ENCODE assay signal across 21 cellular contexts in genomic region chr7:135185471-135186260, GRCh38. TPM values are rescaled to one million over a fixed set of nuclear protein-coding genes. Genes with fewer than 3 reads are reported as not detected.
A peak's percentile ranks its signal among the peaks of the same experiment; 100 is the strongest.
DNase-seq lines count a peak whose midpoint lies in the region; ATAC-seq, FAIRE-seq and TF ChIP-seq lines count a peak whose summit lies in the region.
"Had no signal": no experiment of that assay in that cellular context is flagged by ENCODE, and none has a peak within 500 bp of the region (broad histone marks: within the 10 kb centered on the region; RNA-seq: fewer than 3 reads in every experiment).

No MANE protein-coding gene starts in this region.

- POLR2A ChIA-PET in GM12878 (lab: Charles Lee) = interaction anchor here (0.6 to 9.9 kb wide), 10 partner anchors 10 to 285 kb away, joined by 3 to 299 read pairs (median 4); partner anchors contain the start of genes CYREN and WDR91

- no peak for TF ChIP-seq EP300 in GM12878 (IDR thresholded peaks at IDR 0.05; ENCODE audit: borderline replicate concordance in 1 of 2, control insufficient read depth in 1 of 2, low read depth in 2 of 2, low read length in 2 of 2)

- H2AK5ac ChIP-seq in neuronal stem cell (ENCODE audit: low read depth, low read length) = no peak overlapping the region

- peak overlapping the region; percentile 51 for H3K18ac ChIP-seq in neuronal stem cell (ENCODE audit: low read length)

- no peak for FAIRE-seq in GM12878 (lab: Jason Lieb, UNC)

- intact Hi-C loops in GM12878 (cut with micrococcal nuclease; ENCODE audit: unreplicated experiment) = loop anchor here (1.0 to 5.0 kb wide), 2 partner anchors 14 to 87 kb away; no protein-coding TSS in a partner anchor

- no peak for TF ChIP-seq CTCF in GM12865 (IDR thresholded peaks at IDR 0.05; ENCODE audit: insufficient read depth, low read depth, low read length, missing control alignments)
- TF ChIP-seq CTCF in GM12878 (IDR thresholded peaks at IDR 0.05 in 2 of 3, conservative IDR thresholded peaks at IDR 0.05 in 1 of 3; ENCODE audit: control insufficient read depth in 2 of 3, extremely low read depth in 1 of 3, insufficient read depth in 1 of 3, low read depth in 3 of 3, low read length in 3 of 3) = no peak

- no peak overlapping the region for H2BK120ac ChIP-seq in neuronal stem cell (ENCODE audit: low read depth, low read length)

- no peak overlapping the region for H3K4ac ChIP-seq in neuronal stem cell (ENCODE audit: low read length)

- in situ Hi-C loops in GM12878 (cut with MboI) = no loop called here

- TF ChIP-seq POLR2A in GM12878 (IDR thresholded peaks at IDR 0.05; ENCODE audit: low read depth, low read length) = 0 out of 2 replicates have a peak, but pooled peaks have one; percentile 8

- H4K8ac ChIP-seq in neuronal stem cell (ENCODE audit: low read depth, low read length) = no peak overlapping the region

- H3K9me3 ChIP-seq in GM12878 (replicated peaks; ENCODE audit: control insufficient read depth, insufficient read depth, low read length) = peaks cover 20% of the 10 kb centered on the region
- peaks cover 12 to 16% of the 10 kb centered on the region in 2 donors for H3K9me3 ChIP-seq in neuronal stem cell (replicated peaks in 1 of 2; ENCODE audit: control insufficient read depth in 2 of 2, insufficient read depth in 1 of 2, low read depth in 1 of 2, low read length in 2 of 2)

- CTCF ChIA-PET in GM12878 (lab: Yijun Ruan, JAX) = interaction anchor here (0.6 to 10.2 kb wide), 7 partner anchors 13 to 553 kb away, joined by 3 to 135 read pairs (median 3); partner anchors contain the start of genes CYREN, TMEM140 and WDR91

- no peak overlapping the region for H2BK12ac ChIP-seq in neuronal stem cell (ENCODE audit: low read length)

- H3K36me3 ChIP-seq in GM12878 (ENCODE audit: control insufficient read depth in 2 of 2, insufficient read depth in 2 of 2, low read length in 1 of 2) = peaks cover 24 to 42% of the 10 kb centered on the region in 2 experiments
- peaks cover 4 to 58% of the 10 kb centered on the region in 2 donors for H3K36me3 ChIP-seq in neuronal stem cell (replicated peaks in 1 of 2; ENCODE audit: control insufficient read depth in 2 of 2, insufficient read depth in 2 of 2, low read length in 2 of 2)

- H3K79me1 ChIP-seq in neuronal stem cell (ENCODE audit: low read depth, low read length) = no peaks in the 10 kb centered on the region

- H4K20me1 ChIP-seq in GM12878 (ENCODE audit: control insufficient read depth, insufficient read depth) = no peaks in the 10 kb centered on the region

- no peak overlapping the region for H3K14ac ChIP-seq in neuronal stem cell (ENCODE audit: low read length)

- H2BK5ac ChIP-seq in neuronal stem cell (ENCODE audit: low read length) = peak overlapping the region; percentile 31

- H3K4me1 ChIP-seq in GM12878 (ENCODE audit: control insufficient read depth, insufficient read depth, low read length) (peaks cover 33% of the 10 kb centered on the region), neuronal stem cell (ENCODE audit: control insufficient read depth in 2 of 2, insufficient read depth in 1 of 2, low read depth in 1 of 2, low read length in 2 of 2) (no peaks in the 10 kb centered on the region)
- H3K4me1 ChIP-seq: Peyer's patch had no signal

- H3K4me2 ChIP-seq in GM12878 (ENCODE audit: control insufficient read depth, insufficient read depth) (peak overlapping the region; percentile 67), neuronal stem cell (ENCODE audit: insufficient read depth, low read length, poor library complexity, severe bottlenecking) (no peak overlapping the region)

- BruUV-seq in GM12878 (replicated peaks; lab: Mats Ljungman, UMichigan) = TSS peak; percentile 37

- H3K79me2 ChIP-seq in GM12878 (ENCODE audit: control insufficient read depth, insufficient read depth, low read length) = peaks cover 32% of the 10 kb centered on the region

- no peaks in the 10 kb centered on the region for H3K27me3 ChIP-seq in GM12878 (replicated peaks in 1 of 2; ENCODE audit: control insufficient read depth in 2 of 2, insufficient read depth in 2 of 2, low read length in 1 of 2)
- H3K27me3 ChIP-seq in neuronal stem cell (ENCODE audit: control insufficient read depth in 3 of 3, insufficient read depth in 3 of 3, low read depth in 1 of 3, low read length in 3 of 3) = no peaks in the 10 kb centered on the region
- H3K27me3 ChIP-seq: Peyer's patch had no signal

- peak overlapping the region; percentile 59 for H3K4me3 ChIP-seq in GM12865 (ENCODE audit: low read depth, low read length)
- no peak overlapping the region for H3K4me3 ChIP-seq in GM12878
- H3K4me3 ChIP-seq in neuronal stem cell (ENCODE audit: low read length in 2 of 2) = no peak overlapping the region
- H3K4me3 ChIP-seq: GM23248, Peyer's patch had no signal

- RAD21 ChIA-PET in GM12878 (lab: Charles Lee; ENCODE audit: unreplicated experiment) = interaction anchor here (0.9 to 8.4 kb wide), 9 partner anchors 12 to 193 kb away, joined by 3 to 230 read pairs (median 10); partner anchors contain the start of genes CYREN, TMEM140 and WDR91

- no peak for ATAC-seq in GM12878

- peak overlapping the region; percentile 74 for H3K23ac ChIP-seq in neuronal stem cell (ENCODE audit: low read depth, low read length, poor library complexity)

- H4K91ac ChIP-seq in neuronal stem cell (ENCODE audit: low read depth, low read length, poor library complexity) = no peak overlapping the region

- WGBS in GM12878 (ENCODE audit: insufficient coverage, insufficient replicate concordance, low lambda C conversion rate, missing lambda C conversion rate) = 62% methylated on average over 7 of the region's 7 CpGs
- WGBS in neuronal stem cell (ENCODE audit: extremely low coverage in 2 of 2, insufficient read length in 2 of 2, insufficient replicate concordance in 1 of 2), 2 donors = no CpG with 5 or more reads among the region's 7 CpGs

- H3K9ac ChIP-seq in GM12878 (ENCODE audit: control insufficient read depth, insufficient read depth, low read length) (no peak overlapping the region), neuronal stem cell (ENCODE audit: low read depth, low read length, poor library complexity) (no peak overlapping the region)
- H3K9ac ChIP-seq: GM23248 had no signal

- peak; percentile 50 for DNase-seq in activated CD8-positive, alpha-beta memory T cell treated with anti-CD3 and anti-CD28 coated beads for 24 hours
- DNase-seq in activated CD8-positive, alpha-beta memory T cell treated with anti-CD3 and anti-CD28 coated beads, Interleukin-2, amount 50 U/mL, for 4 hours = no peak
- no peak for DNase-seq in GM12865 (ENCODE audit: low read depth)
- no peak for DNase-seq in GM12878 (ENCODE audit: low read depth, low spot score)
- DNase-seq in neuronal stem cell (ENCODE audit: low spot score) = no peak
- no peak for DNase-seq in activated CD4-positive, CD25-positive, alpha-beta regulatory T cell (lab: John Stamatoyannopoulos, UW)
- no peak for DNase-seq in hypothalamus (lab: John Stamatoyannopoulos, UW)
- no peak for DNase-seq in middle frontal gyrus (ENCODE audit: extremely low spot score, low spot score)
- DNase-seq: 8988T, COR-L47, DMS153, GM23248, Karpas-422, MM.1S, NCI-H1105, NCI-H1694 treated with DMSO at 0.1 percent for 48 hours, NCI-H446, NCI-H774, Peyer's patch, SHP77 had no signal

- no peak overlapping the region for H2AFZ ChIP-seq in GM12878 (ENCODE audit: control insufficient read depth, low read depth, low read length)
- no peak overlapping the region for H2AFZ ChIP-seq in neuronal stem cell (ENCODE audit: low read length)
- H2AFZ ChIP-seq: GM23248 had no signal

- H3K27ac ChIP-seq in GM12878 (ENCODE audit: control insufficient read depth, insufficient read depth) = peak overlapping the region; percentile 58
- H3K27ac ChIP-seq in neuronal stem cell (replicated peaks; ENCODE audit: low read length) = no peak overlapping the region
- H3K27ac ChIP-seq: C4-2B, GM23248, Peyer's patch had no signal

- no peak for TF ChIP-seq RAD21 in GM12878 (IDR thresholded peaks at IDR 0.05; ENCODE audit: insufficient read depth, low read depth, low read length)

- no peak overlapping the region for H2BK15ac ChIP-seq in neuronal stem cell (ENCODE audit: low read length)

- SMC1A ChIA-PET in GM12878 (lab: Charles Lee; ENCODE audit: uncharacterized antibody, unreplicated experiment) = interaction anchor here (1.0 to 9.3 kb wide), 12 partner anchors 11 to 192 kb away, joined by 3 to 251 read pairs (median 6); partner anchors contain the start of genes CYREN, TMEM140 and WDR91

RNA-seq across cellular contexts. Expression of gene CYREN, which starts 15.2 kb away (rescaled TPM):
- 111 and 122 TPM in 2 replicates for total RNA-seq in GM12878 (2013; cell fraction: nucleolus; rRNA removed)
- 61.3 and 61.5 TPM in 2 replicates for total RNA-seq in GM12878 (2014; rRNA removed)
- 48.3 and 50.8 TPM in 2 replicates for total RNA-seq in GM12878 (2014; rRNA removed; fragmentation: Illumina TruSeq; extraction: Trizol)
- 55.3 and 58.0 TPM in 2 replicates for total RNA-seq in GM12878 (2021)
- 30.9 TPM for polyA plus RNA-seq in GM12878 (2011; ENCODE audit: low read depth)
- 64.3 and 64.5 TPM in 2 replicates for polyA plus RNA-seq in GM12878 (2011; rRNA removed)
- 66.1 and 70.1 TPM in 2 replicates for polyA plus RNA-seq in GM12878 (2011; cell fraction: cytosol; rRNA removed)
- 56.5 and 56.8 TPM in 2 replicates for polyA plus RNA-seq in GM12878 (2011; cell fraction: nucleus; rRNA removed)
- 44.2 and 50.8 TPM in 2 replicates for polyA plus RNA-seq in GM12878 (2012)
- polyA plus RNA-seq in GM12878 (2014; fragmentation: Illumina TruSeq; extraction: Trizol) = 42.5 and 46.0 TPM in 2 replicates
- 10 to 100 TPM in 1 of 2 experiments, 1 to 10 TPM in 1; 8.7 to 12.9 TPM for polyA plus RNA-seq in GM12878 (2014; fragmentation: Nextera tagmentation; extraction: Ambion mirVana)
- polyA plus RNA-seq in GM12878 (2014; rRNA removed) = 49.6 and 54.6 TPM in 2 replicates
- polyA plus RNA-seq in GM12878 (2016; fragmentation: Nextera tagmentation; extraction: Ambion mirVana) = 10 to 100 TPM; 56.7 to 57.7 TPM
- 66.1 and 105 TPM in 2 replicates for polyA minus RNA-seq in GM12878 (2011; rRNA and poly(A)+ RNA removed)
- 22.8 and 23.1 TPM in 2 replicates for polyA minus RNA-seq in GM12878 (2011; cell fraction: cytosol; rRNA and poly(A)+ RNA removed)
- 65.0 and 93.4 TPM in 2 replicates for polyA minus RNA-seq in GM12878 (2011; cell fraction: nucleus; rRNA and poly(A)+ RNA removed)
- 21.9 TPM for polyA plus RNA-seq in neuronal stem cell (2013, experiment 1 of 2)
- polyA plus RNA-seq in neuronal stem cell (2013, experiment 2 of 2) = 21.4 TPM

RNA-seq across cellular contexts. Expression of gene WDR91, which starts 25.7 kb away (rescaled TPM):
- 127 and 142 TPM in 2 replicates for total RNA-seq in GM12878 (2013; cell fraction: nucleolus; rRNA removed)
- 26.0 TPM in 2 replicates for total RNA-seq in GM12878 (2014; rRNA removed)
- total RNA-seq in GM12878 (2014; rRNA removed; fragmentation: Illumina TruSeq; extraction: Trizol) = 13.3 and 15.8 TPM in 2 replicates
- total RNA-seq in GM12878 (2021) = 27.4 TPM in 2 replicates
- 11.4 TPM for polyA plus RNA-seq in GM12878 (2011; ENCODE audit: low read depth)
- 61.8 and 83.3 TPM in 2 replicates for polyA plus RNA-seq in GM12878 (2011; rRNA removed)
- polyA plus RNA-seq in GM12878 (2011; cell fraction: cytosol; rRNA removed) = 79.6 and 99.6 TPM in 2 replicates
- 285 and 340 TPM in 2 replicates for polyA plus RNA-seq in GM12878 (2011; cell fraction: nucleus; rRNA removed)
- 19.4 and 28.1 TPM in 2 replicates for polyA plus RNA-seq in GM12878 (2012)
- 13.7 and 17.8 TPM in 2 replicates for polyA plus RNA-seq in GM12878 (2014; fragmentation: Illumina TruSeq; extraction: Trizol)
- 10 to 100 TPM in 1 of 2 experiments, 1 to 10 TPM in 1; 7.6 to 10.1 TPM for polyA plus RNA-seq in GM12878 (2014; fragmentation: Nextera tagmentation; extraction: Ambion mirVana)
- polyA plus RNA-seq in GM12878 (2014; rRNA removed) = 31.9 and 37.2 TPM in 2 replicates
- polyA plus RNA-seq in GM12878 (2016; fragmentation: Nextera tagmentation; extraction: Ambion mirVana) = 10 to 100 TPM; 13.4 to 15.2 TPM
- polyA minus RNA-seq in GM12878 (2011; rRNA and poly(A)+ RNA removed) = 59.1 and 118 TPM in 2 replicates
- polyA minus RNA-seq in GM12878 (2011; cell fraction: cytosol; rRNA and poly(A)+ RNA removed) = 27.2 and 29.9 TPM in 2 replicates
- polyA minus RNA-seq in GM12878 (2011; cell fraction: nucleus; rRNA and poly(A)+ RNA removed) = 68.1 and 80.8 TPM in 2 replicates
- 4.6 TPM for polyA plus RNA-seq in neuronal stem cell (2013, experiment 1 of 2)
- 3.6 TPM for polyA plus RNA-seq in neuronal stem cell (2013, experiment 2 of 2)

RNA-seq across cellular contexts. Expression of gene TMEM140, which starts 37.8 kb away (rescaled TPM):
- total RNA-seq in GM12878 (2013; cell fraction: nucleolus; rRNA removed) = 69.2 and 83.7 TPM in 2 replicates
- total RNA-seq in GM12878 (2014; rRNA removed) = 2.4 and 2.9 TPM in 2 replicates
- total RNA-seq in GM12878 (2014; rRNA removed; fragmentation: Illumina TruSeq; extraction: Trizol) = 3.3 and 4.3 TPM in 2 replicates
- 3.0 and 5.2 TPM in 2 replicates for total RNA-seq in GM12878 (2021)
- 18.1 TPM for polyA plus RNA-seq in GM12878 (2011; ENCODE audit: low read depth)
- polyA plus RNA-seq in GM12878 (2011; rRNA removed) = 16.7 and 20.7 TPM in 2 replicates
- polyA plus RNA-seq in GM12878 (2011; cell fraction: cytosol; rRNA removed) = 18.6 and 18.9 TPM in 2 replicates
- 12.3 and 14.9 TPM in 2 replicates for polyA plus RNA-seq in GM12878 (2011; cell fraction: nucleus; rRNA removed)
- polyA plus RNA-seq in GM12878 (2012) = 25.4 and 32.2 TPM in 2 replicates
- 3.2 and 3.7 TPM in 2 replicates for polyA plus RNA-seq in GM12878 (2014; fragmentation: Illumina TruSeq; extraction: Trizol)
- 1 to 10 TPM in 1 of 2 experiments, under 1 TPM in 1; 0.85 to 1.1 TPM for polyA plus RNA-seq in GM12878 (2014; fragmentation: Nextera tagmentation; extraction: Ambion mirVana)
- 3.1 and 3.3 TPM in 2 replicates for polyA plus RNA-seq in GM12878 (2014; rRNA removed)
- polyA plus RNA-seq in GM12878 (2016; fragmentation: Nextera tagmentation; extraction: Ambion mirVana) = 10 to 100 TPM; 11.2 to 12.4 TPM
- polyA minus RNA-seq in GM12878 (2011; rRNA and poly(A)+ RNA removed) = 21.2 and 24.0 TPM in 2 replicates
- 6.5 and 8.0 TPM in 2 replicates for polyA minus RNA-seq in GM12878 (2011; cell fraction: cytosol; rRNA and poly(A)+ RNA removed)
- polyA minus RNA-seq in GM12878 (2011; cell fraction: nucleus; rRNA and poly(A)+ RNA removed) = 20.4 and 28.7 TPM in 2 replicates
- not detected for polyA plus RNA-seq in neuronal stem cell (2013, experiment 1 of 2)
- not detected for polyA plus RNA-seq in neuronal stem cell (2013, experiment 2 of 2)

RNA-seq across cellular contexts. Expression of gene STRA8, which starts 48.0 kb away (rescaled TPM):
- total RNA-seq in GM12878 (2013; cell fraction: nucleolus; rRNA removed) = not detected in 2 replicates
- total RNA-seq in GM12878 (2014; rRNA removed) = not detected in 2 replicates
- not detected in 2 replicates for total RNA-seq in GM12878 (2014; rRNA removed; fragmentation: Illumina TruSeq; extraction: Trizol)
- total RNA-seq in GM12878 (2021) = not detected in 2 replicates
- not detected for polyA plus RNA-seq in GM12878 (2011; ENCODE audit: low read depth)
- 0.14 and 0.15 TPM in 2 replicates for polyA plus RNA-seq in GM12878 (2011; rRNA removed)
- polyA plus RNA-seq in GM12878 (2011; cell fraction: cytosol; rRNA removed) = 0.06 and 0.10 TPM in 2 replicates
- polyA plus RNA-seq in GM12878 (2011; cell fraction: nucleus; rRNA removed) = 0.57 and 0.87 TPM in 2 replicates
- not detected in 2 replicates for polyA plus RNA-seq in GM12878 (2012)
- not detected in 2 replicates for polyA plus RNA-seq in GM12878 (2014; fragmentation: Illumina TruSeq; extraction: Trizol)
- not detected for polyA plus RNA-seq in GM12878 (2014; fragmentation: Nextera tagmentation; extraction: Ambion mirVana)
- not detected in 2 replicates for polyA plus RNA-seq in GM12878 (2014; rRNA removed)
- not detected for polyA plus RNA-seq in GM12878 (2016; fragmentation: Nextera tagmentation; extraction: Ambion mirVana)
- not detected in 2 replicates for polyA minus RNA-seq in GM12878 (2011; rRNA and poly(A)+ RNA removed)
- not detected in 2 replicates for polyA minus RNA-seq in GM12878 (2011; cell fraction: cytosol; rRNA and poly(A)+ RNA removed)
- not detected in 2 replicates for polyA minus RNA-seq in GM12878 (2011; cell fraction: nucleus; rRNA and poly(A)+ RNA removed)
- polyA plus RNA-seq in neuronal stem cell (2013, experiment 1 of 2) = not detected
- not detected for polyA plus RNA-seq in neuronal stem cell (2013, experiment 2 of 2)
- total RNA-seq: GM23248, Peyer's patch had no signal
- polyA plus RNA-seq: GM23248 had no signal
